17 cellular contexts compared by ENCODE assay signal in genomic region chr16:51766739-51767138, GRCh38.
DNase-seq lines count a peak whose midpoint lies in the region; ATAC-seq and TF ChIP-seq lines count a peak whose summit lies in the region.
"Had no signal": no experiment of that assay in that cellular context is flagged by ENCODE, and none has a peak within 500 bp of the region (broad histone marks: within the 10 kb centered on the region; RNA-seq: fewer than 3 reads in every experiment).

No MANE protein-coding gene starts in this region.

- POLR2A ChIA-PET in CD4-positive, alpha-beta memory T cell (lab: Charles Lee; ENCODE audit: partially characterized antibody): no interaction called here

- no peak overlapping the region for H4K91ac ChIP-seq in mesenchymal stem cell (ENCODE audit: low read length)

- H3K27ac ChIP-seq in esophagus muscularis mucosa (replicated peaks in 1 of 4) (no peak overlapping the region), mesenchymal stem cell (ENCODE audit: low read length, poor library complexity, severe bottlenecking) (no peak overlapping the region)
- no peak overlapping the region for H3K27ac ChIP-seq in CD4-positive, alpha-beta memory T cell (ENCODE audit: low read depth, low read length)
- H3K27ac ChIP-seq: A549, HL-60 had no signal

- no peak overlapping the region for H2BK5ac ChIP-seq in mesenchymal stem cell (ENCODE audit: low read depth, low read length, poor library complexity, severe bottlenecking)

- H3K9ac ChIP-seq in mesenchymal stem cell (ENCODE audit: low read length): no peak overlapping the region

- no peaks in the 10 kb centered on the region for H3K36me3 Mint-ChIP-seq in CD4-positive, alpha-beta memory T cell
- H3K36me3 Mint-ChIP-seq: CD14-positive monocyte; CD8-positive, alpha-beta memory T cell; IgD-negative memory B cell had no signal

- peaks cover 0 to 20% (median 1%) of the 10 kb centered on the region in 8 donors for H3K9me3 Mint-ChIP-seq in CD4-positive, alpha-beta memory T cell

- no peak overlapping the region for H3K23ac ChIP-seq in mesenchymal stem cell (ENCODE audit: low read length in 2 of 2)

- intact Hi-C loops in esophagus muscularis mucosa (cut with DNase I): no loop called here
- intact Hi-C loops in CD4-positive, alpha-beta memory T cell (cut with micrococcal nuclease): no loop called here

- H3K9me3 ChIP-seq in esophagus muscularis mucosa (no peaks in the 10 kb centered on the region), mesenchymal stem cell (ENCODE audit: control insufficient read depth, low read length) (no peaks in the 10 kb centered on the region)
- H3K9me3 ChIP-seq in CD4-positive, alpha-beta memory T cell (ENCODE audit: control insufficient read depth in 1 of 2, low read length in 2 of 2): no peaks in the 10 kb centered on the region
- H3K9me3 ChIP-seq: A549, Caco-2 had no signal

- no peak overlapping the region for H2BK15ac ChIP-seq in mesenchymal stem cell (ENCODE audit: low read depth, poor library complexity, severe bottlenecking)

- no peak overlapping the region for H3K4me3 ChIP-seq in NB4 (ENCODE audit: low read depth, low read length)
- no peak overlapping the region for H3K4me3 ChIP-seq in esophagus muscularis mucosa
- H3K4me3 ChIP-seq in mesenchymal stem cell (ENCODE audit: insufficient read depth in 1 of 2, low read depth in 1 of 2, low read length in 2 of 2): no peak overlapping the region
- no peak overlapping the region for H3K4me3 ChIP-seq in CD4-positive, alpha-beta memory T cell (ENCODE audit: low read length in 2 of 2)
- H3K4me3 ChIP-seq: A549 had no signal

- no peak overlapping the region for H2AK5ac ChIP-seq in mesenchymal stem cell (ENCODE audit: low read length, severe bottlenecking)

- no peak overlapping the region for H2AFZ ChIP-seq in mesenchymal stem cell (ENCODE audit: low read depth, low read length)

- H3K27ac Mint-ChIP-seq in CD4-positive, alpha-beta memory T cell: no peak overlapping the region
- H3K27ac Mint-ChIP-seq: CD14-positive monocyte; CD8-positive, alpha-beta memory T cell; IgD-negative memory B cell had no signal

- H3K27me3 ChIP-seq in esophagus muscularis mucosa (peaks cover 0 to 21% (median 0%) of the 10 kb centered on the region in 4 donors), mesenchymal stem cell (ENCODE audit: control insufficient read depth in 1 of 2, insufficient read depth in 1 of 2, low read length in 2 of 2) (peaks cover 15 to 50% of the 10 kb centered on the region in 2 experiments)
- H3K27me3 ChIP-seq in CD4-positive, alpha-beta memory T cell (ENCODE audit: insufficient read depth, low read length): no peaks in the 10 kb centered on the region

- H3K79me1 ChIP-seq in mesenchymal stem cell (replicated peaks; ENCODE audit: low read length, poor library complexity, severe bottlenecking): no peaks in the 10 kb centered on the region

- H2BK120ac ChIP-seq in mesenchymal stem cell (ENCODE audit: low read depth, low read length): no peak overlapping the region

- ATAC-seq in GM21515 (IDR thresholded peaks at IDR 0.05; ENCODE audit: unreplicated experiment): no peak
- ATAC-seq: A549 had no signal

- H2BK12ac ChIP-seq in mesenchymal stem cell (ENCODE audit: low read length in 2 of 2): no peak overlapping the region

- peaks cover 0 to 9% (median 9%) of the 10 kb centered on the region in 4 donors for H3K4me1 ChIP-seq in esophagus muscularis mucosa
- H3K4me1 ChIP-seq in mesenchymal stem cell (ENCODE audit: control insufficient read depth, insufficient read depth, low read depth, low read length): peaks cover 1% of the 10 kb centered on the region
- H3K4me1 ChIP-seq in CD4-positive, alpha-beta memory T cell (ENCODE audit: insufficient read depth, low read length): no peaks in the 10 kb centered on the region
- H3K4me1 ChIP-seq: Caco-2 had no signal

- no peaks in the 10 kb centered on the region for H3K36me3 ChIP-seq in esophagus muscularis mucosa
- no peaks in the 10 kb centered on the region for H3K36me3 ChIP-seq in mesenchymal stem cell (ENCODE audit: control insufficient read depth in 1 of 2, insufficient read depth in 2 of 2, low read depth in 1 of 2, low read length in 2 of 2)
- no peaks in the 10 kb centered on the region for H3K36me3 ChIP-seq in CD4-positive, alpha-beta memory T cell (ENCODE audit: insufficient read depth, low read length)

- no peak overlapping the region for H3K18ac ChIP-seq in mesenchymal stem cell (ENCODE audit: low read depth in 1 of 2, low read length in 2 of 2)

- DNase-seq in NB4 (ENCODE audit: low read depth): peak; percentile 2
- peak; percentile 46 for DNase-seq in SW480 (ENCODE audit: low spot score)
- peak; percentile 31 for DNase-seq in esophagus muscularis mucosa (ENCODE audit: extremely low spot score)
- DNase-seq in mesenchymal stem cell: peak; percentile 18
- no peak for DNase-seq in NCI-H748 treated with DMSO at 0.1 percent for 48 hours (lab: John Stamatoyannopoulos, UW)
- no peak for DNase-seq in CD4-positive, alpha-beta memory T cell
- DNase-seq in NCI-H446 treated with DMSO at 0.1 percent for 48 hours (lab: John Stamatoyannopoulos, UW): no peak
- DNase-seq: CD8-positive, alpha-beta memory T cell; DND-41; GDM1; HCEC 1CT had no signal

- no peak overlapping the region for H3K4me2 ChIP-seq in mesenchymal stem cell (ENCODE audit: low read length, poor library complexity, severe bottlenecking)
- H3K4me2 ChIP-seq: A549 had no signal

- peaks cover 0 to 2% (median 0%) of the 10 kb centered on the region in 4 donors for H3K4me1 Mint-ChIP-seq in CD4-positive, alpha-beta memory T cell
- H3K4me1 Mint-ChIP-seq: CD8-positive, alpha-beta memory T cell; IgD-negative memory B cell had no signal

- H3K4me3 Mint-ChIP-seq in CD4-positive, alpha-beta memory T cell: no peak overlapping the region
- H3K4me3 Mint-ChIP-seq: CD14-positive monocyte; CD8-positive, alpha-beta memory T cell; IgD-negative memory B cell had no signal

- TF ChIP-seq EP300 in esophagus muscularis mucosa (IDR thresholded peaks at IDR 0.05): no peak

- H4K8ac ChIP-seq in mesenchymal stem cell (ENCODE audit: low read length): no peak overlapping the region

- TF ChIP-seq POLR2A in NB4 (IDR thresholded peaks at IDR 0.05; ENCODE audit: extremely low read depth, insufficient read length) (no peak), esophagus muscularis mucosa (IDR thresholded peaks at IDR 0.05; ENCODE audit: low read depth) (no peak)

- no peak overlapping the region for H3K14ac ChIP-seq in mesenchymal stem cell (ENCODE audit: low read length in 2 of 2)

- no peaks in the 10 kb centered on the region for H3K27me3 Mint-ChIP-seq in CD4-positive, alpha-beta memory T cell

- WGBS in esophagus muscularis mucosa: 54% methylated on average over 2 of the region's 2 CpGs
- WGBS in mesenchymal stem cell: 66% methylated on average over 2 of the region's 2 CpGs

- CTCF ChIA-PET in CD4-positive, alpha-beta memory T cell (lab: Charles Lee; ENCODE audit: partially characterized antibody): no interaction called here

- TF ChIP-seq CTCF in NB4 (IDR thresholded peaks at IDR 0.05; ENCODE audit: low read depth, low read length) (no peak), esophagus muscularis mucosa (IDR thresholded peaks at IDR 0.05) (no peak)

- no peak overlapping the region for H3K4ac ChIP-seq in mesenchymal stem cell (ENCODE audit: low read depth in 1 of 2, low read length in 2 of 2)

Comparison
In these comparisons a context has a peak if more than half of its experiments do, and no peak if none do; other contexts are left out.
1. DNase-seq: peak in NB4 (single experiment), SW480 (single experiment), esophagus muscularis mucosa (single experiment) and mesenchymal stem cell (single experiment); none in NCI-H748 treated with DMSO at 0.1 percent for 48 hours (single experiment), CD4-positive, alpha-beta memory T cell (0 of 5) and NCI-H446 treated with DMSO at 0.1 percent for 48 hours (single experiment).